In the genomic region with DNA sequence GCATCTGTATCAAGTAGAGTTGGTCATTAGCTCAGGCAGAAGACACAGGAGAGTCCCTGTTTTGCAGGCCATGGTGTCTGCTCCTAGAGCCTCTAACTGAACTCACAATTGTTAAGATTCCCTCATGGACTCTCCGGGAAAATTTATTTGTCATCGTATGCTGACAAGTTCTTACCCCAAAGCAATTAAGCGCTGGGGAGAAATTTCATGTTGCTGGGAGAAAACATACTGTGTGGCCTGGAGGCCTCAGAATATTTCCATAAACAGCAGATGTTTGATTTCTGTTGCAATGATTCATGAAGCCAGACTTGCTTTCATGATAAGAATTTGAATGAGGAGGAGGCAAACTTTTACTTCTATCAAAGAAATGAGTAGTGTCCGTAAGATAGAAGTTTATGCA, we compare ENCODE assay signal across 28 cellular contexts.
"Had no signal": no experiment of that assay in that cellular context is flagged by ENCODE, and none has a peak within 500 bp of the region (broad histone marks: within the 10 kb centered on the region; RNA-seq: fewer than 3 reads in every experiment).

No MANE protein-coding gene starts in this region.

- H3K4me1 Mint-ChIP-seq: activated B cell treated with CpG ODN at 0.5 μM for 24 hours; activated CD4-positive, alpha-beta T cell treated with anti-CD3 and anti-CD28 coated beads, Interleukin-2, amount 10 ng/mL, durations not matched to agents 7 days and 5 days; T-cell had no signal

- H3K4me3 ChIP-seq: MG63, Peyer's patch had no signal

- H3K27me3 ChIP-seq: MG63, Peyer's patch had no signal

- H3K27me3 Mint-ChIP-seq: activated B cell treated with CpG ODN at 0.5 μM for 24 hours; activated CD4-positive, alpha-beta T cell treated with anti-CD3 and anti-CD28 coated beads, Interleukin-2, amount 10 ng/mL, durations not matched to agents 7 days and 5 days had no signal

- H3K4me1 ChIP-seq: Peyer's patch had no signal

- H3K4me2 ChIP-seq: KMS-11 had no signal

- FAIRE-seq: TTC549 had no signal

- H3K4me3 Mint-ChIP-seq: activated B cell treated with CpG ODN at 0.5 μM for 24 hours; activated CD4-positive, alpha-beta memory T cell treated with anti-CD3 and anti-CD28 coated beads for 36 hours; activated CD4-positive, alpha-beta T cell treated with anti-CD3 and anti-CD28 coated beads, Interleukin-2, amount 10 ng/mL, durations not matched to agents 7 days and 5 days; activated T-cell treated with anti-CD3 and anti-CD28 coated beads, Interleukin-2, amount 50 U/mL, for 4 hours; T-cell had no signal

- H3K36me3 Mint-ChIP-seq: activated CD4-positive, alpha-beta memory T cell treated with anti-CD3 and anti-CD28 coated beads for 36 hours; T-cell had no signal

- H3K9me3 ChIP-seq: MG63, Peyer's patch had no signal

- H3K27ac ChIP-seq: KMS-11, Peyer's patch had no signal

- DNase-seq: activated B cell treated with CpG ODN at 0.5 μM for 24 hours; activated CD4-positive, alpha-beta memory T cell treated with anti-CD3 and anti-CD28 coated beads for 36 hours; activated CD4-positive, alpha-beta T cell treated with anti-CD3 and anti-CD28 coated beads for 1 hour; activated CD4-positive, alpha-beta T cell treated with anti-CD3 and anti-CD28 coated beads, Interleukin-2, amount 10 ng/mL, durations not matched to agents 7 days and 5 days; activated CD8-positive, alpha-beta memory T cell treated with anti-CD3 and anti-CD28 coated beads for 24 hours; activated effector memory CD4-positive, alpha-beta T cell treated with anti-CD3 and anti-CD28 coated beads, Interleukin-2, amount 50 U/mL, for 16 hours; activated naive CD4-positive, alpha-beta T cell treated with Interleukin-2 at 50 U/mL for 16 hours; activated T-cell treated with anti-CD3 and anti-CD28 coated beads, Interleukin-2, amount 50 U/mL, for 4 hours; MG63; MV-4-11; NCI-H1092 treated with DMSO at 0.1 percent for 48 hours; NCI-H1417 treated with DMSO at 0.1 percent for 48 hours; NCI-H1694; NCI-H2029; NCI-H2107; NCI-H2171 treated with DMSO at 0.1 percent for 48 hours; NCI-H345; NCI-H510A; NCI-H526 treated with DMSO at 0.1 percent for 48 hours; NK-92 treated with Interleukin-12 subunit alpha and Interleukin-12 subunit beta, amount 100 ng/mL, for 24 hours; Peyer's patch; SHP77 treated with DMSO at 0.1 percent for 48 hours; T-cell; T-helper 2 cell; T1000 had no signal

- H3K36me3 ChIP-seq: MG63, Peyer's patch had no signal

- H3K27ac Mint-ChIP-seq: activated B cell treated with CpG ODN at 0.5 μM for 24 hours; activated CD4-positive, alpha-beta memory T cell treated with anti-CD3 and anti-CD28 coated beads for 36 hours; activated CD4-positive, alpha-beta T cell treated with anti-CD3 and anti-CD28 coated beads, Interleukin-2, amount 10 ng/mL, durations not matched to agents 7 days and 5 days; activated naive CD4-positive, alpha-beta T cell treated with anti-CD3 and anti-CD28 coated beads, Interleukin-2, amount 50 U/mL, for 72 hours; T-cell had no signal

- ATAC-seq: activated naive CD4-positive, alpha-beta T cell treated with anti-CD3 and anti-CD28 coated beads, Interleukin-2, amount 50 U/mL, for 72 hours; activated T-cell treated with anti-CD3 and anti-CD28 coated beads, Interleukin-2, amount 50 U/mL, for 4 hours; T-cell had no signal

- H3K9ac ChIP-seq: KMS-11 had no signal
